28 cellular contexts compared by ENCODE assay signal in the genomic region with DNA sequence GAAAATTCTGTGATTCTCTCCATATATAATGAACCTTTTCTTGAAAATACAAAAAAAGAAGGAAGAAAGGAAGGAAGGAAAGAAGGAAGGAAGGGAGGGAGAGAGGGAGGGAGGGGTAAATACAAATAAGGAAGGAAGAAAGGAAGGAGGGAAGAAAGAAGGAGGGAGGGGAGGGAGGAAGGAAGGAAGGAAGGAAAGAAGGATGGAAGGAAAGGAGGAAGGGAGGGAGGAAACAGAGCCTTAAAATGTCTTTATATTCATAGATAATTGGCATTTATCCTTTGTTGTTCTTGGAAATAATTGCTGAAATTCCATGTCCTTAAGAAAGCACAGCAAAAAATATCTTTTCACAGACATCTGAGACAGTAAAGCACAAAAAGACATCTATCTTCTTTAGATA. TPM values are rescaled to one million over a fixed set of nuclear protein-coding genes. Genes with fewer than 3 reads are reported as not detected.
"Had no signal": no experiment of that assay in that cellular context is flagged by ENCODE, and none has a peak within 500 bp of the region (broad histone marks: within the 10 kb centered on the region; RNA-seq: fewer than 3 reads in every experiment).

No MANE protein-coding gene starts in this region.

- H3K36me3 ChIP-seq: esophagus squamous epithelium, gastroesophageal sphincter, tibial artery had no signal

- H3K4me1 Mint-ChIP-seq: mesothelial cell of epicardium, nephron progenitor cell had no signal

- H3K27me3 ChIP-seq: esophagus squamous epithelium, gastroesophageal sphincter, tibial artery had no signal

- FAIRE-seq: astrocyte, islet of Langerhans had no signal

- H3K36me3 Mint-ChIP-seq: mesothelial cell of epicardium had no signal

- H3K4me1 ChIP-seq: esophagus squamous epithelium, gastroesophageal sphincter, parathyroid adenoma, tibial artery had no signal

- H3K4me3 ChIP-seq: coronary artery, esophagus squamous epithelium, gastroesophageal sphincter, skin epidermis, tibial artery had no signal

- H3K9me3 Mint-ChIP-seq: activated B cell treated with CpG ODN at 0.5 μM for 24 hours; activated CD4-positive, alpha-beta memory T cell treated with anti-CD3 and anti-CD28 coated beads for 36 hours; mesothelial cell of epicardium; nephron progenitor cell; stimulated activated naive CD8-positive, alpha-beta T cell treated with anti-CD3 and anti-CD28 coated beads, Interleukin-15, amount 100 ng/mL, for 72 hours had no signal

- H3K9me3 ChIP-seq: esophagus squamous epithelium, gastroesophageal sphincter, tibial artery had no signal

- H3K4me3 Mint-ChIP-seq: activated B cell treated with CpG ODN at 0.5 μM for 24 hours; activated CD4-positive, alpha-beta memory T cell treated with anti-CD3 and anti-CD28 coated beads for 36 hours; activated CD4-positive, alpha-beta T cell treated with anti-CD3 and anti-CD28 coated beads for 36 hours; endodermal cell; mesothelial cell of epicardium; nephron progenitor cell; T-helper 17 cell had no signal

- H3K27ac Mint-ChIP-seq: activated B cell treated with CpG ODN at 0.5 μM for 24 hours; activated CD4-positive, alpha-beta memory T cell treated with anti-CD3 and anti-CD28 coated beads for 36 hours; endodermal cell; mesothelial cell of epicardium; nephron progenitor cell had no signal

- H3K27ac ChIP-seq: coronary artery, esophagus squamous epithelium, gastroesophageal sphincter, parathyroid adenoma, tibial artery had no signal

- DNase-seq: activated B cell treated with CpG ODN at 0.5 μM for 24 hours; activated CD4-positive, alpha-beta memory T cell treated with anti-CD3 and anti-CD28 coated beads for 36 hours; activated CD4-positive, alpha-beta T cell treated with anti-CD3 and anti-CD28 coated beads for 36 hours; activated CD8-positive, alpha-beta memory T cell treated with anti-CD3 and anti-CD28 coated beads, Interleukin-2, amount 10 ng/mL, durations not matched to agents 7 days and 5 days; activated gamma-delta T cell; activated naive CD4-positive, alpha-beta T cell treated with anti-CD3 and anti-CD28 coated beads, Interleukin-2, amount 50 U/mL, for 16 hours; activated T-cell treated with anti-CD3 and anti-CD28 coated beads for 4 hours; cerebellar nuclear complex; endodermal cell; esophagus squamous epithelium; head of caudate nucleus; hypothalamus; left ventricle myocardium superior; mammary epithelial cell; nephron progenitor cell; right cardiac atrium; stimulated activated CD4-positive, alpha-beta T cell treated with anti-CD3 and anti-CD28 coated beads, Interleukin-1b, Interleukin-23, amount 100 ng/mL, for 48 hours; stimulated activated naive CD8-positive, alpha-beta T cell treated with anti-CD3 and anti-CD28 coated beads, Interleukin-15, amount 100 ng/mL, for 72 hours; T-helper 17 cell; tibial artery had no signal

- ATAC-seq: activated CD4-positive, alpha-beta T cell treated with anti-CD3 and anti-CD28 coated beads for 36 hours; activated CD8-positive, alpha-beta memory T cell treated with anti-CD3 and anti-CD28 coated beads, Interleukin-2, amount 10 ng/mL, durations not matched to agents 7 days and 5 days; gastroesophageal sphincter; left ventricle myocardium superior; right cardiac atrium; T-helper 17 cell had no signal

- H3K27me3 Mint-ChIP-seq: activated B cell treated with CpG ODN at 0.5 μM for 24 hours; activated CD4-positive, alpha-beta memory T cell treated with anti-CD3 and anti-CD28 coated beads for 36 hours; activated CD4-positive, alpha-beta T cell treated with anti-CD3 and anti-CD28 coated beads for 36 hours; activated CD8-positive, alpha-beta memory T cell treated with anti-CD3 and anti-CD28 coated beads, Interleukin-2, amount 10 ng/mL, durations not matched to agents 7 days and 5 days; stimulated activated naive CD8-positive, alpha-beta T cell treated with anti-CD3 and anti-CD28 coated beads, Interleukin-15, amount 100 ng/mL, for 72 hours; T-helper 17 cell had no signal

RNA-seq across cellular contexts. Expression of a gene that starts 40.3 kb away (rescaled TPM):
- total RNA-seq: activated B cell treated with CpG ODN at 0.5 μM for 24 hours, mammary epithelial cell, pulmonary artery endothelial cell had no signal
